ENCODE assay signal across 1 cellular context in the genomic region with DNA sequence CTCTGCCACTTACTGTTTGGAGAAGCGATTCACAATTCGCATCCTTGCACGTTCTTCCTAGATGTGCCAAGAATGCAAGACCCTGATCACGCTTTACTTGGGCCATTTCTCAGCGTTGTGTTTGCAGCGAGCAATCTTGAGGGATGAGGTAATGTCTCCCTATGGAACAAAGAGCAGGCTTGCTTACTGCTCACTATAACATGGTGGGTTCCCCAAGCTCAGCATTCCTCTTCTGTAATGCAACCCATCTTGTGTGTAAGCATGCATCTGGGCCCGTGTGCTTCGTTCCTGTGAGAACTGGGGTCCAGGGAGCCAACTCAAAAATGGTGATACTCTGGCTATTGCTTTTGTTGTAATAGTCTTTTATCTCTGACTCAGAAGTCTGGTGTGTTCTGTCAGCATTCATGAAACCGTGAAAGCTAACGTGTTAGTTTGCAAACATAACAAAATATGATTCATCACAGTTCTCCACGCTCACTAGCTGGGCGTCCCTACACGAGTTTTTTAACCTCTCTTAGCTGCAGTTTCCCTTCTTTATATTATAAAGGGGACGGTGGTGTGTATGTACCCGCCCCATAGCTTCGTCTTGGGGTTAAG.
TF ChIP-seq lines count a peak whose summit lies in the region.

No MANE protein-coding gene starts in this region.

TF ChIP-seq in H1, 55 proteins besides CTCF, POLR2A, EP300 and RAD21:
- TF ChIP-seq POLR2AphosphoS5 (IDR thresholded peaks at IDR 0.05; ENCODE audit: low read depth, low read length) (peak; percentile 12; the same call in 1 of the 2 replicates), JUND (IDR thresholded peaks at IDR 0.05; ENCODE audit: low read length) (peak; percentile 62), JUN (IDR thresholded peaks at IDR 0.05; ENCODE audit: low read depth, low read length) (peak; percentile 77; the same call in 1 of the 2 replicates), CREB1 (IDR thresholded peaks at IDR 0.05) (no peak), ATF2 (IDR thresholded peaks at IDR 0.05; ENCODE audit: low read length) (peak; percentile 92), BACH1 (IDR thresholded peaks at IDR 0.05; ENCODE audit: low read length) (no peak), TEAD4 (IDR thresholded peaks at IDR 0.05; ENCODE audit: low read depth, low read length) (peak; percentile 55; the same call in 1 of the 2 replicates)
- TF ChIP-seq, protein P1, sequence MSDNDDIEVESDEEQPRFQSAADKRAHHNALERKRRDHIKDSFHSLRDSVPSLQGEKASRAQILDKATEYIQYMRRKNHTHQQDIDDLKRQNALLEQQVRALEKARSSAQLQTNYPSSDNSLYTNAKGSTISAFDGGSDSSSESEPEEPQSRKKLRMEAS (IDR thresholded peaks at IDR 0.05), result peak; percentile 48; the same call in 1 of the 2 replicates
